8 cellular contexts compared by ENCODE assay signal in genomic region chr2:171416009-171416926, GRCh38. TPM values are rescaled to one million over a fixed set of nuclear protein-coding genes. Genes with fewer than 3 reads are reported as not detected.
A peak's percentile ranks its signal among the peaks of the same experiment; 100 is the strongest.
DNase-seq lines count a peak whose midpoint lies in the region; TF ChIP-seq lines count a peak whose summit lies in the region.

No MANE protein-coding gene starts in this region.

- no peak overlapping the region for H3K4me2 ChIP-seq in parathyroid adenoma (ENCODE audit: low read length)

- H3K4me3 ChIP-seq in GM12864 (ENCODE audit: low read depth, low read length) = no peak overlapping the region
- no peak overlapping the region for H3K4me3 ChIP-seq in SK-N-MC
- H3K4me3 ChIP-seq in parathyroid adenoma (ENCODE audit: low read depth, low read length) = no peak overlapping the region

- H3K9me3 Mint-ChIP-seq in HFFc6 (no peaks in the 10 kb centered on the region), type B pancreatic cell (no peaks in the 10 kb centered on the region)
- no peaks in the 10 kb centered on the region for H3K9me3 Mint-ChIP-seq in activated naive CD4-positive, alpha-beta T cell treated with anti-CD3 and anti-CD28 coated beads, Interleukin-2, amount 10 ng/mL, durations not matched to agents 7 days and 5 days

- no peaks in the 10 kb centered on the region for H3K27me3 ChIP-seq in parathyroid adenoma (ENCODE audit: control insufficient read depth, insufficient read depth, low read length)

- peak; percentile 91 for TF ChIP-seq CTCF in GM12864 (IDR thresholded peaks at IDR 0.05; ENCODE audit: low read depth, low read length, missing control alignments)
- peak; percentile 93 for TF ChIP-seq CTCF in HFFc6 (IDR thresholded peaks at IDR 0.05)
- peak; percentile 83 for TF ChIP-seq CTCF in parathyroid adenoma (IDR thresholded peaks at IDR 0.05)
- peak; percentile 90 for TF ChIP-seq CTCF in type B pancreatic cell (conservative IDR thresholded peaks at IDR 0.05)

- H2AFZ ChIP-seq in parathyroid adenoma = peak overlapping the region; percentile 39

- no peaks in the 10 kb centered on the region for H3K79me2 ChIP-seq in parathyroid adenoma

- H3K4me1 ChIP-seq in parathyroid adenoma = no peaks in the 10 kb centered on the region

- peak; percentile 94 for DNase-seq in GM12864 (ENCODE audit: low read depth)
- peak; percentile 96 for DNase-seq in HFFc6
- peak; percentile 74 for DNase-seq in MV-4-11 (lab: John Stamatoyannopoulos, UW)
- peak; percentile 40 for DNase-seq in SK-N-MC (ENCODE audit: low read depth, low spot score)
- DNase-seq in activated naive CD4-positive, alpha-beta T cell treated with anti-CD3 and anti-CD28 coated beads, Interleukin-2, amount 10 ng/mL, durations not matched to agents 7 days and 5 days = peak; percentile 89
- peak; percentile 93 for DNase-seq in glomerular endothelial cell (ENCODE audit: extremely low read depth, low read depth, low spot score)
- DNase-seq in type B pancreatic cell (ENCODE audit: extremely low spot score, unreplicated experiment) = peak; percentile 78

- CTCF ChIA-PET in activated naive CD4-positive, alpha-beta T cell treated with anti-CD3 and anti-CD28 coated beads, Interleukin-2, amount 10 ng/mL, durations not matched to agents 7 days and 5 days (lab: Charles Lee) = interaction anchor here (0.5 to 2.4 kb wide), 35 partner anchors 10 to 487 kb away, joined by 3 to 36 read pairs (median 4); partner anchors contain the start of gene GORASP2

- H3K9ac ChIP-seq in SK-N-MC (ENCODE audit: insufficient read length) (no peak overlapping the region), parathyroid adenoma (no peak overlapping the region)

- H3K9me3 ChIP-seq in SK-N-MC (ENCODE audit: low read depth, low read length) (no peaks in the 10 kb centered on the region), parathyroid adenoma (ENCODE audit: control insufficient read depth, low read length) (no peaks in the 10 kb centered on the region)

- H3K27ac Mint-ChIP-seq in HFFc6 (peak overlapping the region; percentile 71), type B pancreatic cell (peak overlapping the region; percentile 66)
- no peak overlapping the region for H3K27ac Mint-ChIP-seq in activated naive CD4-positive, alpha-beta T cell treated with anti-CD3 and anti-CD28 coated beads, Interleukin-2, amount 10 ng/mL, durations not matched to agents 7 days and 5 days

- no peak overlapping the region for H3K27ac ChIP-seq in SK-N-MC
- H3K27ac ChIP-seq in parathyroid adenoma = no peak overlapping the region

- H3K36me3 Mint-ChIP-seq in HFFc6 (ENCODE audit: low read depth) = no peaks in the 10 kb centered on the region
- H3K36me3 Mint-ChIP-seq in activated naive CD4-positive, alpha-beta T cell treated with anti-CD3 and anti-CD28 coated beads, Interleukin-2, amount 10 ng/mL, durations not matched to agents 7 days and 5 days = peaks cover 3% of the 10 kb centered on the region
- no peaks in the 10 kb centered on the region for H3K36me3 Mint-ChIP-seq in type B pancreatic cell

- peak overlapping the region; percentile 66 for H3K4me3 Mint-ChIP-seq in HFFc6
- no peak overlapping the region for H3K4me3 Mint-ChIP-seq in activated naive CD4-positive, alpha-beta T cell treated with anti-CD3 and anti-CD28 coated beads, Interleukin-2, amount 10 ng/mL, durations not matched to agents 7 days and 5 days
- H3K4me3 Mint-ChIP-seq in type B pancreatic cell = peak overlapping the region; percentile 8

- no peaks in the 10 kb centered on the region for H3K36me3 ChIP-seq in SK-N-MC (ENCODE audit: insufficient read depth, low read length)
- H3K36me3 ChIP-seq in parathyroid adenoma (ENCODE audit: control insufficient read depth, insufficient read depth, low read length) = no peaks in the 10 kb centered on the region

- no peaks in the 10 kb centered on the region; the same call in 1 of the 2 replicates for H3K27me3 Mint-ChIP-seq in HFFc6 (ENCODE audit: insufficient read depth)
- no peaks in the 10 kb centered on the region for H3K27me3 Mint-ChIP-seq in activated naive CD4-positive, alpha-beta T cell treated with anti-CD3 and anti-CD28 coated beads, Interleukin-2, amount 10 ng/mL, durations not matched to agents 7 days and 5 days
- H3K27me3 Mint-ChIP-seq in type B pancreatic cell = no peaks in the 10 kb centered on the region

- H3K4me1 Mint-ChIP-seq in HFFc6 (ENCODE audit: low read depth) (peaks cover 35% of the 10 kb centered on the region), type B pancreatic cell (ENCODE audit: unreplicated experiment) (peaks cover 5% of the 10 kb centered on the region)
- H3K4me1 Mint-ChIP-seq in activated naive CD4-positive, alpha-beta T cell treated with anti-CD3 and anti-CD28 coated beads, Interleukin-2, amount 10 ng/mL, durations not matched to agents 7 days and 5 days = peaks cover 8% of the 10 kb centered on the region

RNA-seq across cellular contexts. Expression of gene METTL8, which starts 17.5 kb away (rescaled TPM):
- 10 to 100 TPM; 17.7 to 26.2 (median 22.3) TPM for total RNA-seq in HFFc6 (2021; fragmentation: NEBNext Ultra II Directional; extraction: Animal tissue kit (Norgen Biotek cat#: 25700))
- 17.2 and 36.3 TPM in 2 replicates for total RNA-seq in glomerular endothelial cell
- total RNA-seq in type B pancreatic cell (ENCODE audit: low replicate concordance) = 26.5 and 30.4 TPM in 2 replicates

RNA-seq across cellular contexts. Expression of gene DCAF17, which starts 17.8 kb away (rescaled TPM):
- total RNA-seq in HFFc6 (2021; fragmentation: NEBNext Ultra II Directional; extraction: Animal tissue kit (Norgen Biotek cat#: 25700)) = 10 to 100 TPM; 12.8 to 17.6 (median 15.2) TPM
- 8.6 and 15.3 TPM in 2 replicates for total RNA-seq in glomerular endothelial cell
- 12.9 and 26.4 TPM in 2 replicates for total RNA-seq in type B pancreatic cell (ENCODE audit: low replicate concordance)

Comparison
In these comparisons a context has a peak if more than half of its experiments do, and no peak if none do; other contexts are left out.
1. DNase-seq: peak in every context shown above with its lines; median percentile 96 in HFFc6; 94 in GM12864; 93 in glomerular endothelial cell; 89 in activated naive CD4-positive, alpha-beta T cell treated with anti-CD3 and anti-CD28 coated beads, Interleukin-2, amount 10 ng/mL, durations not matched to agents 7 days and 5 days; 78 in type B pancreatic cell; 74 in MV-4-11; 40 in SK-N-MC.